In genomic region chr17:41322264-41322902, GRCh38 we compare ENCODE assay signal across 9 cellular contexts. TPM values are rescaled to one million over a fixed set of nuclear protein-coding genes. Genes with fewer than 3 reads are reported as not detected.
DNase-seq lines count a peak whose midpoint lies in the region; TF ChIP-seq lines count a peak whose summit lies in the region.
"Had no signal": no experiment of that assay in that cellular context is flagged by ENCODE, and none has a peak within 500 bp of the region (broad histone marks: within the 10 kb centered on the region; RNA-seq: fewer than 3 reads in every experiment).

No MANE protein-coding gene starts in this region.

- peaks cover 10% of the 10 kb centered on the region; the same call in 1 of the 2 replicates for H3K9me3 ChIP-seq in SK-N-MC (ENCODE audit: low read depth, low read length)
- no peaks in the 10 kb centered on the region for H3K9me3 ChIP-seq in effector memory CD4-positive, alpha-beta T cell (ENCODE audit: control insufficient read depth, low read length)

- peaks cover 37% of the 10 kb centered on the region for H3K4me1 ChIP-seq in effector memory CD4-positive, alpha-beta T cell (ENCODE audit: control insufficient read depth, insufficient read depth, low read length, poor library complexity, severe bottlenecking)

- peak; percentile 78 for TF ChIP-seq CTCF in progenitor cell of endocrine pancreas (IDR thresholded peaks at IDR 0.05; ENCODE audit: unreplicated experiment)

- H3K36me3 Mint-ChIP-seq in progenitor cell of endocrine pancreas (ENCODE audit: insufficient read depth), result no peaks in the 10 kb centered on the region

- H3K27me3 Mint-ChIP-seq in progenitor cell of endocrine pancreas, result peaks cover 5% of the 10 kb centered on the region

- H3K4me1 Mint-ChIP-seq in progenitor cell of endocrine pancreas (ENCODE audit: low read depth), result no peaks in the 10 kb centered on the region

- DNase-seq in NCI-H1105 treated with DMSO at 0.1 percent for 48 hours (lab: John Stamatoyannopoulos, UW) (peak; percentile 69), NCI-H1105 (lab: John Stamatoyannopoulos, UW) (no peak), KBM-7 (peak; percentile 51), SK-N-MC (ENCODE audit: low read depth, low spot score) (peak; percentile 61), fibroblast of gingiva (ENCODE audit: low read depth) (peak; percentile 71), progenitor cell of endocrine pancreas (ENCODE audit: low spot score, unreplicated experiment) (no peak)
- no peak for DNase-seq in activated CD4-positive, CD25-positive, alpha-beta regulatory T cell (lab: John Stamatoyannopoulos, UW)
- DNase-seq in effector memory CD4-positive, alpha-beta T cell, result no peak

- no peak overlapping the region for H3K9ac ChIP-seq in SK-N-MC (ENCODE audit: insufficient read length)
- H3K9ac ChIP-seq: BLaER1 had no signal

- 0 out of 2 replicates have a peak, but pooled peaks cover 7% of the 10 kb centered on the region for H3K36me3 ChIP-seq in SK-N-MC (ENCODE audit: insufficient read depth, low read length)
- H3K36me3 ChIP-seq in effector memory CD4-positive, alpha-beta T cell (ENCODE audit: control insufficient read depth, insufficient read depth, low read length), result no peaks in the 10 kb centered on the region
- H3K36me3 ChIP-seq: BLaER1 had no signal

- H3K27ac ChIP-seq in SK-N-MC, result peak overlapping the region; percentile 74; the same call in 1 of the 2 replicates
- H3K27ac ChIP-seq in effector memory CD4-positive, alpha-beta T cell (ENCODE audit: insufficient read depth, low read length, poor library complexity, severe bottlenecking), result no peak overlapping the region
- H3K27ac ChIP-seq: BLaER1 had no signal

- in situ Hi-C loops in KBM-7 (cut with MboI; ENCODE audit: low pct_unique_long_range_greater_than_20kb, low sequenced_read_pairs), result loop anchor here (25.0 kb wide), 1 partner anchor 410 kb away; no protein-coding TSS in a partner anchor

- H3K27me3 ChIP-seq in effector memory CD4-positive, alpha-beta T cell (replicated peaks; ENCODE audit: control insufficient read depth, insufficient read depth, low read length, poor library complexity, severe bottlenecking), result no peaks in the 10 kb centered on the region
- H3K27me3 ChIP-seq: BLaER1 had no signal

- no peak overlapping the region for H3K4me3 Mint-ChIP-seq in progenitor cell of endocrine pancreas (ENCODE audit: low read depth)

- H3K9me3 Mint-ChIP-seq in progenitor cell of endocrine pancreas (ENCODE audit: low read depth), result peaks cover 17% of the 10 kb centered on the region

- no peak overlapping the region for H3K4me3 ChIP-seq in SK-N-MC
- H3K4me3 ChIP-seq in effector memory CD4-positive, alpha-beta T cell (ENCODE audit: insufficient read depth, low read depth, low read length, poor library complexity, severe bottlenecking), result no peak overlapping the region
- H3K4me3 ChIP-seq: BLaER1 had no signal

- no peak overlapping the region for H3K27ac Mint-ChIP-seq in progenitor cell of endocrine pancreas

RNA-seq across cellular contexts. Expression of gene KRTAP17-1, which starts 6.9 kb away (rescaled TPM):
- total RNA-seq in progenitor cell of endocrine pancreas, result not detected in 2 replicates

RNA-seq across cellular contexts. Expression of gene KRTAP16-1, which starts 13.3 kb away (rescaled TPM):
- not detected in 2 replicates for total RNA-seq in progenitor cell of endocrine pancreas

RNA-seq across cellular contexts. Expression of gene KRTAP29-1, which starts 19.7 kb away (rescaled TPM):
- total RNA-seq in progenitor cell of endocrine pancreas, result not detected in 2 replicates

RNA-seq across cellular contexts. Expression of gene KRT33A, which starts 28.2 kb away (rescaled TPM):
- total RNA-seq in progenitor cell of endocrine pancreas, result not detected in 2 replicates

RNA-seq across cellular contexts. Expression of gene KRTAP9-7, which starts 46.9 kb away (rescaled TPM):
- total RNA-seq in progenitor cell of endocrine pancreas, result not detected in 2 replicates

Comparison
In these comparisons a context has a peak if more than half of its experiments do, and no peak if none do; other contexts are left out.
1. DNase-seq: peak in NCI-H1105 treated with DMSO at 0.1 percent for 48 hours (single experiment), KBM-7 (single experiment), SK-N-MC (single experiment) and fibroblast of gingiva (single experiment); none in NCI-H1105 (single experiment), progenitor cell of endocrine pancreas (single experiment), activated CD4-positive, CD25-positive, alpha-beta regulatory T cell (0 of 4) and effector memory CD4-positive, alpha-beta T cell (0 of 3).